ENCODE assay signal across 8 cellular contexts in the genomic region with DNA sequence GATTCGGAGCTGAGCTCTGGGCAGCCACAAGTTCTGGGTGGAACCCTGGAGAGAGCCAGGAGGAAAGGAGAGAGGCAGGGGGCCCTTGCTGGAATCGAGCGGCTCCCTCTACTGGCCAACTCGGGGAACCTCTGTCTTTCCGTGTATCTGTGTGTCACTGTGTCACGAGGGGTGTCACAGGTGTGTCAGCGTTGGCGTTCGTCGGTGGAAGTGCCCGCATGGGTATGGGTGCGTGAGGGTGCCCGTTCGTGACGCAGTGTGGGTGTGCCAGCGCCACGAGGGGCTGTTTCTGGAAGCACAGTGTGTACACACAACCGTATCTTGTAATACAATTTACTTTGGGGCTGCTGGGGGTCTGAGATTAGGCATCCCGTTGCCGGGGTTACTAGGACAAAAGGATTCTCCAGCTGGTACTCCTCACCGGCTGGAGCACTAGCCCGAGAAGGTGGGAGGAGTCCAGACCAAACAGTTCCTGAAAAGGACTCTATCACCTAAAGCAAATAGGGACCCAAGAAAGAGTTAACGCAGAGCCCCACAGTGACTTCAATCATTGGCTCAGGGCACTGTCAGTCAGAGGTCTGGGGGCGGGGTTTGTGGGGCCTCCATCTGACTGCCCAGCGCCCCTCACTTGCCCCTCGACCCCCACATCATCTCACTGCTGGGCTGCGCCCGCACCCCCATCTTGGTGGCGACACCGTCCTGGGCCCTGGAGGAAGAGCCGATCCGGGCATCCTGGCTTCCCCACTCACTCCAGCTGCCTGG. TPM values are rescaled to one million over a fixed set of nuclear protein-coding genes. Genes with fewer than 3 reads are reported as not detected.
DNase-seq lines count a peak whose midpoint lies in the region; ATAC-seq and TF ChIP-seq lines count a peak whose summit lies in the region.

No MANE protein-coding gene starts in this region.

- H2AFZ ChIP-seq in PC-9 = peak overlapping the region; percentile 75

- H3K4me3 ChIP-seq in PC-9 (peak overlapping the region; percentile 84), muscle layer of duodenum (ENCODE audit: low read depth in 1 of 2, low read length in 2 of 2) (peak overlapping the region; percentile 80 to 90)

- H3K9me3 Mint-ChIP-seq in activated T-cell treated with anti-CD3 and anti-CD28 coated beads, Interleukin-2, amount 50 U/mL, for 24 hours = no peaks in the 10 kb centered on the region

- POLR2A ChIA-PET in PC-9 (lab: Charles Lee; ENCODE audit: unreplicated experiment) = interaction anchor here (0.6 to 0.7 kb wide), 3 partner anchors 18 to 238 kb away, joined by 3 to 39 read pairs (median 4); no protein-coding TSS in a partner anchor

- H4K20me1 ChIP-seq in PC-9 (ENCODE audit: insufficient read depth) = 0 out of 2 replicates have a peak, but pooled peaks cover 13% of the 10 kb centered on the region

- TF ChIP-seq CTCF in PC-9 (conservative IDR thresholded peaks at IDR 0.05) = peak; percentile 99

- DNase-seq in DMS 273 treated with DMSO at 0.1 percent for 48 hours (lab: John Stamatoyannopoulos, UW) (peak; percentile 65), PC-9 (peak; percentile 91 to 97)
- peak; percentile 98 for DNase-seq in activated T-cell treated with anti-CD3 and anti-CD28 coated beads, Interleukin-2, amount 50 U/mL, for 24 hours
- DNase-seq in stimulated activated CD8-positive, alpha-beta memory T cell treated with anti-CD3 and anti-CD28 coated beads, Interleukin-7, amount 100 ng/mL, for 48 hours (ENCODE audit: extremely low read depth in 1 of 2, low read depth in 1 of 2) = peak; percentile 73 to 84

- H3K4me2 ChIP-seq in PC-9 = peak overlapping the region; percentile 97

- CTCF ChIA-PET in PC-9 (lab: Charles Lee) = interaction anchor here (0.5 to 1.4 kb wide), 3 partner anchors 13 to 20 kb away, joined by 3 to 7 read pairs (median 4); no protein-coding TSS in a partner anchor

- peaks cover 37% of the 10 kb centered on the region for H3K79me2 ChIP-seq in PC-9 (ENCODE audit: low read depth)

- H3K27me3 ChIP-seq in PC-9 (ENCODE audit: insufficient read depth, low read depth) (no peaks in the 10 kb centered on the region), muscle layer of duodenum (ENCODE audit: low read depth, low read length) (no peaks in the 10 kb centered on the region)

- H3K4me1 ChIP-seq in PC-9 (replicated peaks; ENCODE audit: insufficient read depth) (peaks cover 32% of the 10 kb centered on the region), muscle layer of duodenum (ENCODE audit: control insufficient read depth in 1 of 2, insufficient read depth in 2 of 2, low read length in 2 of 2) (peaks cover 16 to 30% of the 10 kb centered on the region in 2 donors)

- TSS peak; percentile 3 for BruUV-seq in PC-9 (replicated peaks; lab: Mats Ljungman, UMichigan)

- peaks cover 27% of the 10 kb centered on the region; the same call in 1 of the 2 replicates for H3F3A ChIP-seq in PC-9 (ENCODE audit: insufficient read depth, low read depth)

- H3K27ac Mint-ChIP-seq in activated T-cell treated with anti-CD3 and anti-CD28 coated beads, Interleukin-2, amount 50 U/mL, for 24 hours = peak overlapping the region; percentile 99

- H3K4me1 Mint-ChIP-seq in activated T-cell treated with anti-CD3 and anti-CD28 coated beads, Interleukin-2, amount 50 U/mL, for 24 hours (ENCODE audit: low read depth) = peaks cover 61% of the 10 kb centered on the region

- intact Hi-C loops in PC-9 (cut with micrococcal nuclease; ENCODE audit: unreplicated experiment) = loop anchor here (1.0 to 5.0 kb wide), 8 partner anchors 21 to 409 kb away; partner anchors contain the start of genes DDX6, RPS25, TRAPPC4 and UPK2

- H3K4me3 Mint-ChIP-seq in activated T-cell treated with anti-CD3 and anti-CD28 coated beads, Interleukin-2, amount 50 U/mL, for 24 hours = peak overlapping the region; percentile 90

- H3K36me3 ChIP-seq in KOPT-K1 (ENCODE audit: insufficient read depth, low read length) (no peaks in the 10 kb centered on the region), PC-9 (ENCODE audit: low read depth) (no peaks in the 10 kb centered on the region), muscle layer of duodenum (ENCODE audit: control insufficient read depth in 1 of 2, insufficient read depth in 2 of 2, low read length in 2 of 2) (no peaks in the 10 kb centered on the region)

- H3K27ac ChIP-seq in KOPT-K1 (ENCODE audit: low read depth, low read length, poor library complexity, severe bottlenecking) (peak overlapping the region; percentile 69), PC-9 (peak overlapping the region; percentile 64), muscle layer of duodenum (ENCODE audit: low read length) (peak overlapping the region; percentile 90)

- no peaks in the 10 kb centered on the region for H3K27me3 Mint-ChIP-seq in activated T-cell treated with anti-CD3 and anti-CD28 coated beads, Interleukin-2, amount 50 U/mL, for 24 hours

- ATAC-seq in GM21786 (IDR thresholded peaks at IDR 0.05; ENCODE audit: unreplicated experiment) (peak; percentile 38), esophagus mucosa (peak; percentile 82)

- peaks cover 3% of the 10 kb centered on the region for H3K36me3 Mint-ChIP-seq in activated T-cell treated with anti-CD3 and anti-CD28 coated beads, Interleukin-2, amount 50 U/mL, for 24 hours (ENCODE audit: low read depth)

- H3K9me2 ChIP-seq in PC-9 (ENCODE audit: insufficient read depth) = no peaks in the 10 kb centered on the region

- H3K9me3 ChIP-seq in KOPT-K1 (ENCODE audit: insufficient read depth, low read length, poor library complexity, severe bottlenecking) (no peaks in the 10 kb centered on the region), PC-9 (ENCODE audit: insufficient read depth, low read depth) (no peaks in the 10 kb centered on the region), muscle layer of duodenum (ENCODE audit: control insufficient read depth in 1 of 2, low read length in 2 of 2) (no peaks in the 10 kb centered on the region)

RNA-seq across cellular contexts. Expression of gene BCL9L, which starts 2.6 kb away (rescaled TPM):
- total RNA-seq in PC-9 (2021) (75.9 and 108 TPM in 2 replicates), esophagus mucosa (44.6 TPM)

RNA-seq across cellular contexts. Expression of gene UPK2, which starts 27.8 kb away (rescaled TPM):
- total RNA-seq in PC-9 (2021) = 17.1 and 23.2 TPM in 2 replicates
- total RNA-seq in esophagus mucosa = 0.32 TPM

RNA-seq across cellular contexts. Expression of gene FOXR1, which starts 43.3 kb away (rescaled TPM):
- not detected in 2 replicates for total RNA-seq in PC-9 (2021)
- total RNA-seq in esophagus mucosa = not detected

RNA-seq across cellular contexts. Expression of gene CXCR5, which starts 44.6 kb away (rescaled TPM):
- total RNA-seq in PC-9 (2021) (not detected in 2 replicates), esophagus mucosa (0.20 TPM)

Comparison
In these comparisons a context has a peak if more than half of its experiments do, and no peak if none do; other contexts are left out.
1. Peak in every context shown above with its lines: DNase-seq, ATAC-seq, H3K4me3 ChIP-seq and H3K27ac ChIP-seq.
2. RNA of gene UPK2, which starts 27.8 kb away (total RNA-seq): 17.1 to 23.2 TPM in PC-9; 0.32 TPM in esophagus mucosa (single experiment); every median in the first group is over 10 times any median in the second.